22 cellular contexts compared by ENCODE assay signal in the genomic region with DNA sequence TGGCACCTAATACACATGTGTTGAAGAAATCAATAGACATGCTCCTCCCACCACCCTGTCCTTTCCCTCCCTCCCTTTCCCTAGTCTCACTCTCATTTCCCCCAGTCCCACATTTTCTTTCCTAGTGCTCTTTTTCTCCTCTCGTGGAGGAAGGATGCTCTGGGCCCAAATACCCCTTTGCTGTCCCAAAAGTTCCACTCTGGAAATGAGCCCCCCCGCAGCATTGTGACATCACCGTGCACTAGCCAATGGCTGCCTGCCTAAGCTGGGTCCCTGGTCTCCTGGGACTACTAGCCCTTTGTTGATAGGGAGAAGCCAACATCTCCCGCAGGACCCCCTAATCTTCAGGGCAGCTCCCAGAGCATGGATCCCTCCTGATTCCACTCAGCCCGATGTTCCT. TPM values are rescaled to one million over a fixed set of nuclear protein-coding genes. Genes with fewer than 3 reads are reported as not detected.
"Had no signal": no experiment of that assay in that cellular context is flagged by ENCODE, and none has a peak within 500 bp of the region (broad histone marks: within the 10 kb centered on the region; RNA-seq: fewer than 3 reads in every experiment).

A gene with protein sequence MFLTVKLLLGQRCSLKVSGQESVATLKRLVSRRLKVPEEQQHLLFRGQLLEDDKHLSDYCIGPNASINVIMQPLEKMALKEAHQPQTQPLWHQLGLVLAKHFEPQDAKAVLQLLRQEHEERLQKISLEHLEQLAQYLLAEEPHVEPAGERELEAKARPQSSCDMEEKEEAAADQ (plus strand): TSS at position 301 of the 400 bp plus-strand sequence. CDS start 92 bp downstream, at position 393.

- H3K4me1 ChIP-seq: body of pancreas had no signal

- H3K27me3 ChIP-seq: body of pancreas had no signal

- H3K9me3 ChIP-seq: body of pancreas had no signal

- H3K27ac Mint-ChIP-seq: activated CD8-positive, alpha-beta T cell treated with anti-CD3 and anti-CD28 coated beads, Interleukin-2, amount 10 ng/mL, durations not matched to agents 7 days and 5 days; T-helper 1 cell treated with Interleukin-12 subunit alpha and Interleukin-12 subunit beta and Interleukin-4 antibody, amounts not matched to agents 30 μg/mL and 1 μg/mL, for 36 hours had no signal

- ATAC-seq: activated CD4-positive, CD25-positive, alpha-beta regulatory T cell treated with anti-CD3 and anti-CD28 coated beads, Interleukin-2, amount 50 U/mL, for 24 hours; activated CD8-positive, alpha-beta T cell treated with anti-CD3 and anti-CD28 coated beads, Interleukin-2, amount 10 ng/mL, durations not matched to agents 7 days and 5 days; body of pancreas; PC-3 had no signal

- H3K36me3 Mint-ChIP-seq: activated naive CD4-positive, alpha-beta T cell treated with anti-CD3 and anti-CD28 coated beads, Interleukin-2, amount 50 U/mL, for 24 hours had no signal

- H3K27ac ChIP-seq: body of pancreas had no signal

- H3K9me3 Mint-ChIP-seq: activated naive CD4-positive, alpha-beta T cell treated with anti-CD3 and anti-CD28 coated beads, Interleukin-2, amount 50 U/mL, for 24 hours; T-helper 1 cell treated with Interleukin-12 subunit alpha and Interleukin-12 subunit beta and Interleukin-4 antibody, amounts not matched to agents 30 μg/mL and 1 μg/mL, for 36 hours had no signal

- H3K4me1 Mint-ChIP-seq: activated naive CD4-positive, alpha-beta T cell treated with anti-CD3 and anti-CD28 coated beads, Interleukin-2, amount 50 U/mL, for 24 hours had no signal

- H3K4me3 Mint-ChIP-seq: activated CD8-positive, alpha-beta T cell treated with anti-CD3 and anti-CD28 coated beads, Interleukin-2, amount 10 ng/mL, durations not matched to agents 7 days and 5 days; activated naive CD4-positive, alpha-beta T cell treated with anti-CD3 and anti-CD28 coated beads, Interleukin-2, amount 50 U/mL, for 24 hours; T-helper 1 cell treated with Interleukin-12 subunit alpha and Interleukin-12 subunit beta and Interleukin-4 antibody, amounts not matched to agents 30 μg/mL and 1 μg/mL, for 36 hours had no signal

- DNase-seq: activated CD4-positive, alpha-beta T cell treated with anti-CD3 and anti-CD28 coated beads for 48 hours; activated CD4-positive, alpha-beta T cell treated with anti-CD3 and anti-CD28 coated beads, Interleukin-2, amount 50 U/mL, for 4 hours; activated CD8-positive, alpha-beta memory T cell treated with anti-CD3 and anti-CD28 coated beads, Interleukin-2, amount 50 U/mL, for 48 hours; activated CD8-positive, alpha-beta T cell treated with anti-CD3 and anti-CD28 coated beads, Interleukin-2, amount 10 ng/mL, durations not matched to agents 7 days and 5 days; activated naive CD4-positive, alpha-beta T cell; activated T-cell treated with anti-CD3 and anti-CD28 coated beads, Interleukin-2, amount 50 U/mL, for 1 hour; aorta; central memory CD4-positive, alpha-beta T cell; KG1; NCI-H1092; NCI-H1436; NCI-H187 treated with DMSO at 0.1 percent for 48 hours; NCI-H2081 treated with DMSO at 0.1 percent for 48 hours; NCI-H446; PC-3 had no signal

- FAIRE-seq: bronchial epithelial cell had no signal

- H3K4me3 ChIP-seq: body of pancreas had no signal

RNA-seq across cellular contexts. Expression of the gene that starts here (rescaled TPM):
- total RNA-seq: activated CD8-positive, alpha-beta T cell treated with anti-CD3 and anti-CD28 coated beads, Interleukin-2, amount 10 ng/mL, durations not matched to agents 7 days and 5 days; aorta; body of pancreas; bronchial epithelial cell; MCF 10A; SK-MEL-5 had no signal
- polyA plus RNA-seq: aorta had no signal
